Comparison of ENCODE assay signal across 8 cellular contexts in the genomic region with DNA sequence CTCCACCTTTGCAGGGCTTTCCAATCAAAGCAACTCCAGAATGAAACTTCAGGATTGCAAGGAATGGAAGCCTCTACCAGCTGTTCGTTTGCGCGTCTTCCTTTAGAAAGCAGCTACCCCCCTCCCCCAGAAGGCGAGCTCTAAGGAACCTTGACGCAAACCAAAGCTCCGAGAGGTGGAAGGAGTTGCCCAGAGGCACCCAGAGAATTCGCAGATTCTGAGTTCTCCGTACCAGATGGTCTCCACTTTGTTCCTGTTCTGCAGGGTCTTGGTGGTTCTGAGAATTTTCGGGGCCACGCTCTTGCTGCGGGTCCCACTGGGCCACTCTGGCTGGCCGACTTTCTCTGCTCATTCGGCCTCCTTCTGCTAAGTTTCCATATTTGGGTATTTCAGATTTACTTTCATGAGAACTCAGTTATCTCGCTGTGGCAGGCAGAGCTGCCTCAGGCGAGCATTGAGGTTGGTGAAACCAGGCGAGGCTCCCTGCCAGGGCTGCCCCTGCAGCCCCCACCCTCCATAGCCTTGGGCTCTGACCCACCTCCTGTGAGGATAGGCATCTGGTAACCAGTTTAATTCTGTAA. TPM values are rescaled to one million over a fixed set of nuclear protein-coding genes. Genes with fewer than 3 reads are reported as not detected.
DNase-seq lines count a peak whose midpoint lies in the region; ATAC-seq and TF ChIP-seq lines count a peak whose summit lies in the region.

No MANE protein-coding gene starts in this region.

- H3K9ac ChIP-seq in HCT116 (ENCODE audit: low read length) = peak overlapping the region; percentile 64
- peak overlapping the region; percentile 81 for H3K9ac ChIP-seq in NT2/D1 (ENCODE audit: insufficient read length, low read depth)
- peak overlapping the region; percentile 41 to 74 (median 71) for H3K9ac ChIP-seq in subcutaneous abdominal adipose tissue (ENCODE audit: low read length in 5 of 5)

- no peaks in the 10 kb centered on the region for H3K27me3 Mint-ChIP-seq in activated CD4-positive, alpha-beta T cell treated with anti-CD3 and anti-CD28 coated beads for 36 hours

- H3K4me1 ChIP-seq in HCT116 (ENCODE audit: control insufficient read depth in 1 of 2, insufficient read depth in 2 of 2, low read length in 2 of 2) (peaks cover 0 to 30% of the 10 kb centered on the region in 2 experiments; a peak in 3 of 4 replicates), NT2/D1 (ENCODE audit: insufficient read depth, insufficient read length) (peaks cover 12% of the 10 kb centered on the region), body of pancreas (peaks cover 59% of the 10 kb centered on the region), subcutaneous abdominal adipose tissue (ENCODE audit: control insufficient read depth in 5 of 5, insufficient read depth in 5 of 5, low read length in 5 of 5) (peaks cover 1 to 31% (median 25%) of the 10 kb centered on the region in 5 donors)

- peaks cover 82% of the 10 kb centered on the region for H3K4me1 Mint-ChIP-seq in activated CD4-positive, alpha-beta T cell treated with anti-CD3 and anti-CD28 coated beads for 36 hours

- POLR2A ChIA-PET in activated CD4-positive, alpha-beta T cell treated with anti-CD3 and anti-CD28 coated beads for 36 hours (lab: Charles Lee) = interaction anchor here (0.6 to 1.0 kb wide), 2 partner anchors 33 to 1239 kb away, joined by 3 to 7 read pairs; no protein-coding TSS in a partner anchor
- POLR2A ChIA-PET in HCT116 (lab: Charles Lee) = no interaction called here

- H2AFZ ChIP-seq in HCT116 (ENCODE audit: low read depth, low read length, poor library complexity, severe bottlenecking) = no peak overlapping the region

- RAD21 ChIA-PET in HCT116 (lab: Charles Lee; ENCODE audit: low non-redundant PET in 1 of 2, low total read pairs in 2 of 2, uncharacterized antibody in 2 of 2, unreplicated experiment in 2 of 2) = no interaction called here

- H3K9me3 ChIP-seq in HCT116 (ENCODE audit: control insufficient read depth in 1 of 2, insufficient read depth in 1 of 2, low read depth in 1 of 2, low read length in 2 of 2) (no peaks in the 10 kb centered on the region), NT2/D1 (ENCODE audit: insufficient read depth, low read length) (no peaks in the 10 kb centered on the region), body of pancreas (no peaks in the 10 kb centered on the region), subcutaneous abdominal adipose tissue (ENCODE audit: control insufficient read depth in 5 of 5, low read length in 5 of 5) (no peaks in the 10 kb centered on the region)

- peak; percentile 57 for DNase-seq in activated CD4-positive, alpha-beta T cell treated with anti-CD3 and anti-CD28 coated beads for 36 hours
- DNase-seq in activated CD4-positive, alpha-beta T cell treated with anti-CD3 and anti-CD28 coated beads for 1 hour = no peak
- DNase-seq in HCT116 (ENCODE audit: low read depth, low spot score) (no peak), NT2/D1 (ENCODE audit: low read depth, low spot score) (peak; percentile 50), body of pancreas (peak; percentile 78 to 91 (median 86)), kidney epithelial cell (ENCODE audit: low read depth) (no peak), T-helper 9 cell (no peak)

- H3K4me3 Mint-ChIP-seq in activated CD4-positive, alpha-beta T cell treated with anti-CD3 and anti-CD28 coated beads for 36 hours = peak overlapping the region; percentile 87

- no peak for TF ChIP-seq CTCF in HCT116 (IDR thresholded peaks at IDR 0.05 in 2 of 3, conservative IDR thresholded peaks at IDR 0.05 in 1 of 3; ENCODE audit: borderline replicate concordance in 1 of 3, insufficient read depth in 1 of 3, low read depth in 2 of 3, low read length in 2 of 3)
- no peak for TF ChIP-seq CTCF in body of pancreas (IDR thresholded peaks at IDR 0.05)
- TF ChIP-seq CTCF in kidney epithelial cell (IDR thresholded peaks at IDR 0.05; ENCODE audit: insufficient read depth, low read length, poor library complexity, severe bottlenecking) = no peak

- H3K79me2 ChIP-seq in HCT116 (ENCODE audit: insufficient read depth, low read length) = no peaks in the 10 kb centered on the region

- intact Hi-C loops in activated CD4-positive, alpha-beta T cell treated with anti-CD3 and anti-CD28 coated beads for 36 hours (cut with DNase I, micrococcal nuclease) = loop anchor here (1.0 to 10.0 kb wide), 4 partner anchors 56 to 327 kb away; partner anchors contain the start of genes SLC30A1 (in 2 of the 2) and RCOR3 (in 1 of the 2)
- intact Hi-C loops in HCT116 (cut with micrococcal nuclease) (loop anchor here (1.0 kb wide), 1 partner anchor 187 kb away; no protein-coding TSS in a partner anchor), body of pancreas (cut with DNase I) (loop anchor here (10.0 kb wide), 1 partner anchor 187 kb away; no protein-coding TSS in a partner anchor)

- H3K4me2 ChIP-seq in HCT116 (ENCODE audit: low read length) = peak overlapping the region; percentile 87

- TF ChIP-seq POLR2A in HCT116 (IDR thresholded peaks at IDR 0.05; ENCODE audit: borderline replicate concordance, extremely low read depth, insufficient read depth, insufficient read length) (no peak), body of pancreas (IDR thresholded peaks at IDR 0.05) (peak; percentile 74 to 89 (median 89))

- H3K27ac ChIP-seq in HCT116 (ENCODE audit: low read depth, low read length) (no peak overlapping the region), body of pancreas (peak overlapping the region; percentile 85 to 97 (median 88)), subcutaneous abdominal adipose tissue (ENCODE audit: low read depth, low read length) (peak overlapping the region; percentile 23)

- CTCF ChIA-PET in activated CD4-positive, alpha-beta T cell treated with anti-CD3 and anti-CD28 coated beads for 36 hours (lab: Charles Lee) = interaction anchor here (0.6 to 4.4 kb wide), 12 partner anchors 12 to 256 kb away, joined by 3 to 30 read pairs (median 4); no protein-coding TSS in a partner anchor
- CTCF ChIA-PET in HCT116 (lab: Charles Lee) = no interaction called here

- H3K9me3 Mint-ChIP-seq in activated CD4-positive, alpha-beta T cell treated with anti-CD3 and anti-CD28 coated beads for 36 hours (ENCODE audit: low read depth) = no peaks in the 10 kb centered on the region

- 13 to 25% methylated on average over 16 of the region's 16 CpGs for WGBS in body of pancreas, 2 donors

- H3K36me3 Mint-ChIP-seq in activated CD4-positive, alpha-beta T cell treated with anti-CD3 and anti-CD28 coated beads for 36 hours (ENCODE audit: low read depth) = peaks cover 10% of the 10 kb centered on the region

- no peaks in the 10 kb centered on the region for H4K20me1 ChIP-seq in HCT116 (ENCODE audit: insufficient read depth)

- no peaks in the 10 kb centered on the region for H3K9me2 ChIP-seq in HCT116 (ENCODE audit: insufficient read depth)

- peak overlapping the region; percentile 95 for H3K27ac Mint-ChIP-seq in activated CD4-positive, alpha-beta T cell treated with anti-CD3 and anti-CD28 coated beads for 36 hours

- H3K27me3 ChIP-seq in HCT116 (ENCODE audit: insufficient read depth, low read length) (no peaks in the 10 kb centered on the region), NT2/D1 (ENCODE audit: insufficient read depth, insufficient read length) (no peaks in the 10 kb centered on the region), body of pancreas (no peaks in the 10 kb centered on the region), kidney epithelial cell (ENCODE audit: control insufficient read depth, insufficient read depth, low read length) (no peaks in the 10 kb centered on the region), subcutaneous abdominal adipose tissue (ENCODE audit: control insufficient read depth in 5 of 5, insufficient read depth in 4 of 5, low read length in 5 of 5) (no peaks in the 10 kb centered on the region)

- ATAC-seq in activated CD4-positive, alpha-beta T cell treated with anti-CD3 and anti-CD28 coated beads for 36 hours = peak; percentile 11
- ATAC-seq in HCT116 (no peak), body of pancreas (peak; percentile 76)

- no peak for TF ChIP-seq RAD21 in HCT116 (IDR thresholded peaks at IDR 0.05; ENCODE audit: low read depth)

- BruUV-seq in HCT116 (replicated peaks; lab: Mats Ljungman, UMichigan) = no TSS peak

- H3K4me3 ChIP-seq in HCT116 (replicated peaks in 1 of 2; ENCODE audit: low read depth in 1 of 2, low read length in 2 of 2) (peak overlapping the region; percentile 49 to 63), NT2/D1 (ENCODE audit: insufficient read length, low read depth) (peak overlapping the region; percentile 70), body of pancreas (peak overlapping the region; percentile 49 to 68), kidney epithelial cell (ENCODE audit: low read depth, low read length) (peak overlapping the region; percentile 82), subcutaneous abdominal adipose tissue (ENCODE audit: low read depth in 1 of 5, low read length in 5 of 5) (peak overlapping the region; percentile 72 to 89 (median 83))

- H3K36me3 ChIP-seq in HCT116 (ENCODE audit: control insufficient read depth in 1 of 2, insufficient read depth in 2 of 2, low read length in 2 of 2) (no peaks in the 10 kb centered on the region), NT2/D1 (ENCODE audit: insufficient read depth, insufficient read length, low read length) (peaks cover 7% of the 10 kb centered on the region), body of pancreas (replicated peaks in 1 of 2; ENCODE audit: insufficient read depth in 1 of 2, low read depth in 2 of 2) (no peaks in the 10 kb centered on the region), kidney epithelial cell (ENCODE audit: control insufficient read depth, insufficient read depth, low read length) (no peaks in the 10 kb centered on the region), subcutaneous abdominal adipose tissue (ENCODE audit: control insufficient read depth in 5 of 5, insufficient read depth in 5 of 5, low read length in 5 of 5) (peaks cover 0 to 3% (median 0%) of the 10 kb centered on the region in 5 donors)

TF ChIP-seq in HCT116, 20 proteins besides CTCF, POLR2A, EP300 and RAD21:
- TF ChIP-seq SRF (IDR thresholded peaks at IDR 0.05; ENCODE audit: low read depth) (0 out of 2 replicates have a peak, but pooled peaks have one; percentile 25), ZNF274 (IDR thresholded peaks at IDR 0.05; ENCODE audit: low read depth, low read length) (no peak)

RNA-seq across cellular contexts. Expression of gene TRAF5, which starts 0.8 kb away (rescaled TPM):
- total RNA-seq in activated CD4-positive, alpha-beta T cell treated with anti-CD3 and anti-CD28 coated beads for 36 hours = 10 to 100 TPM; 28.0 to 32.2 TPM
- total RNA-seq in HCT116 (2021; ENCODE audit: unreplicated experiment) (6.5 TPM), body of pancreas (10 to 100 TPM; 35.6 to 37.6 TPM), kidney epithelial cell (20.3 and 23.0 TPM in 2 replicates)
- polyA plus RNA-seq in HCT116 (2012) = 2.0 and 3.7 TPM in 2 replicates

Comparison
In these comparisons a context has a peak if more than half of its experiments do, and no peak if none do; other contexts are left out.
1. DNase-seq: peak in activated CD4-positive, alpha-beta T cell treated with anti-CD3 and anti-CD28 coated beads for 36 hours (single experiment), NT2/D1 (single experiment) and body of pancreas (4 of 4); none in activated CD4-positive, alpha-beta T cell treated with anti-CD3 and anti-CD28 coated beads for 1 hour (single experiment), HCT116 (single experiment), kidney epithelial cell (single experiment) and T-helper 9 cell (single experiment).
2. Peak in every context shown above with its lines, with median percentiles within 50 percentile points of each other: H3K4me3 ChIP-seq and H3K9ac ChIP-seq.